Comparison of ENCODE assay signal across 21 cellular contexts in genomic region chr21:15742694-15743093, GRCh38. TPM values are rescaled to one million over a fixed set of nuclear protein-coding genes. Genes with fewer than 3 reads are reported as not detected.
DNase-seq lines count a peak whose midpoint lies in the region; ATAC-seq, FAIRE-seq and TF ChIP-seq lines count a peak whose summit lies in the region.
"Had no signal": no experiment of that assay in that cellular context is flagged by ENCODE, and none has a peak within 500 bp of the region (broad histone marks: within the 10 kb centered on the region; RNA-seq: fewer than 3 reads in every experiment).

No MANE protein-coding gene starts in this region.

- in situ Hi-C loops in HepG2 (cut with HindIII; ENCODE audit: extremely low pct_ligation_motif_present, low pct_unique_long_range_greater_than_20kb), result no loop called here

- H3K4me1 Mint-ChIP-seq in WTC11, result peaks cover 82% of the 10 kb centered on the region

- H3K27ac Mint-ChIP-seq in WTC11, result peak overlapping the region; percentile 53
- H3K27ac Mint-ChIP-seq: CD4-positive, alpha-beta T cell had no signal

- FAIRE-seq in HepG2 (lab: Jason Lieb, UNC), result no peak
- FAIRE-seq: GM12878 had no signal

- peaks cover 29% of the 10 kb centered on the region for H4K20me1 ChIP-seq in HepG2 (ENCODE audit: insufficient read depth, low read length)

- H3K27ac ChIP-seq in HepG2 (ENCODE audit: extremely low read length, insufficient read depth, low read length), result no peak overlapping the region

- no peak for TF ChIP-seq EP300 in HepG2 (IDR thresholded peaks at IDR 0.05; ENCODE audit: low read depth in 2 of 2, low read length in 2 of 2)
- TF ChIP-seq EP300 in HepG2 (CRISPR knock-in tag; IDR thresholded peaks at IDR 0.05; ENCODE audit: borderline replicate concordance), result no peak

- H3K27me3 ChIP-seq in HepG2 (ENCODE audit: control insufficient read depth in 1 of 2, insufficient read depth in 2 of 2, low read length in 2 of 2), result no peaks in the 10 kb centered on the region

- no peak overlapping the region for H3K4me2 ChIP-seq in HepG2 (ENCODE audit: low read depth, low read length)
- H3K4me2 ChIP-seq: SK-N-SH had no signal

- H2AFZ ChIP-seq in HepG2 (ENCODE audit: low read length), result no peak overlapping the region

- no peak overlapping the region for H3K9ac ChIP-seq in HepG2 (ENCODE audit: insufficient read depth, low read depth, low read length)
- H3K9ac ChIP-seq: SK-N-SH had no signal

- intact Hi-C loops in Right ventricle myocardium superior (cut with DNase I), result no loop called here
- intact Hi-C loops in cardiac septum (cut with DNase I), result no loop called here
- intact Hi-C loops in HepG2 (cut with micrococcal nuclease; ENCODE audit: unreplicated experiment), result loop anchor here (5.0 kb wide), 1 partner anchor 50 kb away; no protein-coding TSS in a partner anchor
- intact Hi-C loops in sciatic nerve (cut with DNase I), result loop anchor here (5.0 kb wide), 1 partner anchor 570 kb away; no protein-coding TSS in a partner anchor

- CTCF ChIA-PET in WTC11 (lab: Charles Lee), result interaction anchor here (1.2 kb wide), 1 partner anchor 10 kb away, joined by 3 read pairs; no protein-coding TSS in a partner anchor
- CTCF ChIA-PET in HepG2 (lab: Yijun Ruan, JAX; ENCODE audit: low intra/inter-chr PET ratio, low total read pairs), result no interaction called here

- H3K4me3 ChIP-seq in HepG2 (replicated peaks in 1 of 3; ENCODE audit: insufficient read depth in 1 of 3, low read depth in 2 of 3, low read length in 3 of 3), result no peak overlapping the region
- H3K4me3 ChIP-seq: GM12878, HAP-1 had no signal

- ATAC-seq in Right ventricle myocardium superior (ENCODE audit: poor library complexity) (peak; percentile 15), WTC11 (peak; percentile 53), HepG2 (peak; percentile 31; the same call in 2 of the 3 replicates), sciatic nerve (peak; percentile 52), GM21367 (IDR thresholded peaks at IDR 0.05; ENCODE audit: unreplicated experiment) (no peak)
- ATAC-seq: GM12878 had no signal

- H3K9me3 Mint-ChIP-seq in WTC11, result peaks cover 8% of the 10 kb centered on the region
- H3K9me3 Mint-ChIP-seq: CD4-positive, alpha-beta T cell had no signal

- H3K9me3 ChIP-seq in HepG2 (ENCODE audit: low read length), result no peaks in the 10 kb centered on the region
- H3K9me3 ChIP-seq: HAP-1, SK-N-SH had no signal

- H3K4me1 ChIP-seq in HepG2 (ENCODE audit: insufficient read depth, low read length), result peaks cover 61% of the 10 kb centered on the region

- H3K27me3 Mint-ChIP-seq in WTC11 (ENCODE audit: low read depth), result no peaks in the 10 kb centered on the region
- H3K27me3 Mint-ChIP-seq: B cell; CD4-positive, alpha-beta T cell had no signal

- no TSS peak for BruUV-seq in HepG2 (replicated peaks; lab: Mats Ljungman, UMichigan)

- H3K4me3 Mint-ChIP-seq in WTC11, result no peak overlapping the region
- H3K4me3 Mint-ChIP-seq: B cell had no signal

- peaks cover 93% of the 10 kb centered on the region for H3K79me2 ChIP-seq in HepG2 (ENCODE audit: insufficient read depth, low read length)

- TF ChIP-seq RAD21 in HepG2 (CRISPR knock-in tag; IDR thresholded peaks at IDR 0.05), result no peak

- no peaks in the 10 kb centered on the region for H3K36me3 ChIP-seq in HepG2 (replicated peaks in 1 of 2; ENCODE audit: control insufficient read depth in 1 of 2, insufficient read depth in 2 of 2, low read length in 2 of 2)
- H3K36me3 ChIP-seq: HAP-1 had no signal

- WGBS in HepG2 (ENCODE audit: low lambda C conversion rate), result 99% methylated on average over 10 of the region's 13 CpGs

- TF ChIP-seq CTCF in WTC11 (IDR thresholded peaks at IDR 0.05), result no peak
- TF ChIP-seq CTCF in HepG2 (CRISPR knock-in tag; IDR thresholded peaks at IDR 0.05), result no peak

- DNase-seq in Right ventricle myocardium superior (peak; percentile 30), cardiac septum (ENCODE audit: low spot score) (no peak), WTC11 (ENCODE audit: low spot score) (no peak), HepG2 (ENCODE audit: low spot score) (no peak), sciatic nerve (ENCODE audit: low spot score) (no peak), SW 1271 (lab: John Stamatoyannopoulos, UW) (no peak), NCI-H748 (lab: John Stamatoyannopoulos, UW; ENCODE audit: unreplicated experiment) (no peak)
- DNase-seq: 8988T; Caco-2; CD4-positive, alpha-beta T cell; GF-D8; NCI-H1092 treated with DMSO at 0.1 percent for 48 hours; NCI-H146; NCI-H2081 treated with DMSO at 0.1 percent for 48 hours; NCI-H748 treated with DMSO at 0.1 percent for 48 hours; SHP77 treated with DMSO at 0.1 percent for 48 hours; SK-N-SH had no signal

- TF ChIP-seq POLR2A in HepG2 (IDR thresholded peaks at IDR 0.05; ENCODE audit: insufficient read depth in 1 of 2, low read depth in 2 of 2, low read length in 2 of 2), result no peak

- H3K36me3 Mint-ChIP-seq in WTC11, result peaks cover 5% of the 10 kb centered on the region

- POLR2A ChIA-PET in WTC11 (lab: Charles Lee), result interaction anchor here (1.1 kb wide), 1 partner anchor 10 kb away, joined by 6 read pairs; no protein-coding TSS in a partner anchor
- POLR2A ChIA-PET in HepG2 (lab: Yijun Ruan, JAX), result no interaction called here

TF ChIP-seq in WTC11, 78 proteins besides CTCF, POLR2A, EP300 and RAD21 (continues in another document):
- TF ChIP-seq CREM (CRISPR knock-in tag; IDR thresholded peaks at IDR 0.05), result no peak
- no peak for TF ChIP-seq PREB (CRISPR knock-in tag; IDR thresholded peaks at IDR 0.05; ENCODE audit: borderline replicate concordance)
- TF ChIP-seq TCF7 (CRISPR knock-in tag; IDR thresholded peaks at IDR 0.05; ENCODE audit: low read depth), result no peak
- no peak for TF ChIP-seq GTF2I (CRISPR knock-in tag; conservative IDR thresholded peaks at IDR 0.05)
- TF ChIP-seq GABPB1 (CRISPR knock-in tag; IDR thresholded peaks at IDR 0.05), result no peak

TF ChIP-seq in HepG2, 621 proteins besides CTCF, POLR2A, EP300 and RAD21 (continues in another document):
- 0 out of 2 replicates have a peak, but pooled peaks have one; percentile 26 for TF ChIP-seq IRF9 (CRISPR knock-in tag; IDR thresholded peaks at IDR 0.05; ENCODE audit: borderline replicate concordance)
- no peak for TF ChIP-seq DR1 (CRISPR knock-in tag; IDR thresholded peaks at IDR 0.05)

RNA-seq across cellular contexts. Expression of gene USP25, which starts 12.9 kb away (rescaled TPM):
- total RNA-seq in Right ventricle myocardium superior (46.0 TPM), cardiac septum (45.7 TPM), WTC11 (2021) (36.7 to 42.0 TPM (median 37.7 TPM) in 3 replicates), HepG2 (2016; rRNA removed; fragmentation: Illumina TruSeq; extraction: Trizol) (26.3 and 34.5 TPM in 2 replicates), sciatic nerve (95.2 TPM)
- 13.2 and 14.9 TPM in 2 replicates for total RNA-seq in HepG2 (2016; cell fraction: cytosol; rRNA removed; fragmentation: Illumina TruSeq; extraction: Trizol; ENCODE audit: low read depth)
- total RNA-seq in HepG2 (2016; cell fraction: insoluble cytoplasmic fraction; rRNA removed; fragmentation: Illumina TruSeq; extraction: Trizol), result 26.0 and 33.3 TPM in 2 replicates
- 22.1 and 27.5 TPM in 2 replicates for total RNA-seq in HepG2 (2016; cell fraction: membrane; rRNA removed; fragmentation: Illumina TruSeq; extraction: Trizol)
- 43.3 and 47.3 TPM in 2 replicates for total RNA-seq in HepG2 (2016; cell fraction: nucleus; rRNA removed; fragmentation: Illumina TruSeq; extraction: Trizol)
- 9.5 and 12.4 TPM in 2 replicates for polyA plus RNA-seq in HepG2 (2011; rRNA removed)
- 4.4 and 7.8 TPM in 2 replicates for polyA plus RNA-seq in HepG2 (2011; cell fraction: cytosol; rRNA removed)
- polyA plus RNA-seq in HepG2 (2011; cell fraction: nucleus; rRNA removed), result 6.4 and 8.8 TPM in 2 replicates
- 18.5 and 21.8 TPM in 2 replicates for polyA plus RNA-seq in HepG2 (2012)
- polyA plus RNA-seq in HepG2 (2016; cell fraction: cytosol; fragmentation: Illumina TruSeq; extraction: Trizol; ENCODE audit: low read depth), result 2.3 and 2.6 TPM in 2 replicates
- 22.3 and 24.0 TPM in 2 replicates for polyA plus RNA-seq in HepG2 (2016; cell fraction: insoluble cytoplasmic fraction; fragmentation: Illumina TruSeq; extraction: Trizol; ENCODE audit: low read depth)
- polyA plus RNA-seq in HepG2 (2016; cell fraction: membrane; fragmentation: Illumina TruSeq; extraction: Trizol; ENCODE audit: low read depth), result 6.8 and 8.8 TPM in 2 replicates
- 15.4 and 17.1 TPM in 2 replicates for polyA plus RNA-seq in HepG2 (2016; cell fraction: nucleus; fragmentation: Illumina TruSeq; extraction: Trizol; ENCODE audit: insufficient read depth, low read depth)
- 17.2 and 27.7 TPM in 2 replicates for polyA minus RNA-seq in HepG2 (2011; rRNA and poly(A)+ RNA removed; ENCODE audit: low replicate concordance)
- 15.7 and 25.4 TPM in 2 replicates for polyA minus RNA-seq in HepG2 (2011; cell fraction: cytosol; rRNA and poly(A)+ RNA removed)
- polyA minus RNA-seq in HepG2 (2011; cell fraction: nucleus; rRNA and poly(A)+ RNA removed), result 121 and 136 TPM in 2 replicates

Comparison
In these comparisons a context has a peak if more than half of its experiments do, and no peak if none do; other contexts are left out.
1. intact Hi-C loops: an anchor here in HepG2 (5.0 kb wide) and sciatic nerve (5.0 kb wide); none called in Right ventricle myocardium superior and cardiac septum.